ENCODE assay signal across 23 cellular contexts in genomic region chr16:66537236-66537635, GRCh38. TPM values are rescaled to one million over a fixed set of nuclear protein-coding genes. Genes with fewer than 3 reads are reported as not detected.
DNase-seq lines count a peak whose midpoint lies in the region; ATAC-seq and TF ChIP-seq lines count a peak whose summit lies in the region.
"Had no signal": no experiment of that assay in that cellular context is flagged by ENCODE, and none has a peak within 500 bp of the region (broad histone marks: within the 10 kb centered on the region; RNA-seq: fewer than 3 reads in every experiment).

No MANE protein-coding gene starts in this region.

- H2AFZ ChIP-seq in neuronal stem cell (ENCODE audit: low read length), result no peak overlapping the region
- H2AFZ ChIP-seq: GM23338 had no signal

- H2BK15ac ChIP-seq in neuronal stem cell (ENCODE audit: low read length), result no peak overlapping the region

- no peak overlapping the region for H3K14ac ChIP-seq in neuronal stem cell (ENCODE audit: low read length)

- H3K4me3 Mint-ChIP-seq in stimulated activated naive CD8-positive, alpha-beta T cell treated with anti-CD3 and anti-CD28 coated beads, Interleukin-15, amount 100 ng/mL, for 72 hours, result no peak overlapping the region
- H3K4me3 Mint-ChIP-seq in endothelial cell (ENCODE audit: unreplicated experiment), result no peak overlapping the region
- no peak overlapping the region for H3K4me3 Mint-ChIP-seq in stimulated activated effector memory CD8-positive, alpha-beta T cell treated with anti-CD3 and anti-CD28 coated beads, Interleukin-12 subunit alpha, Interleukin-12 subunit beta, amount 100 ng/mL, for 72 hours
- H3K4me3 Mint-ChIP-seq: CD8-positive, alpha-beta T cell; GM23338 had no signal

- H3K79me1 ChIP-seq in neuronal stem cell (ENCODE audit: low read depth, low read length), result no peaks in the 10 kb centered on the region

- H3K36me3 ChIP-seq in neuronal stem cell (replicated peaks in 1 of 2; ENCODE audit: control insufficient read depth in 2 of 2, insufficient read depth in 2 of 2, low read length in 2 of 2), result peaks cover 0 to 52% of the 10 kb centered on the region in 2 donors
- H3K36me3 ChIP-seq: BLaER1 had no signal

- H3K27ac Mint-ChIP-seq in stimulated activated naive CD8-positive, alpha-beta T cell treated with anti-CD3 and anti-CD28 coated beads, Interleukin-15, amount 100 ng/mL, for 72 hours, result no peak overlapping the region
- H3K27ac Mint-ChIP-seq in endothelial cell (ENCODE audit: unreplicated experiment), result peak overlapping the region; percentile 22
- no peak overlapping the region for H3K27ac Mint-ChIP-seq in stimulated activated effector memory CD8-positive, alpha-beta T cell treated with anti-CD3 and anti-CD28 coated beads, Interleukin-12 subunit alpha, Interleukin-12 subunit beta, amount 100 ng/mL, for 72 hours
- H3K27ac Mint-ChIP-seq: CD8-positive, alpha-beta T cell; GM23338 had no signal

- H3K9me3 ChIP-seq in neuronal stem cell (replicated peaks in 1 of 2; ENCODE audit: control insufficient read depth in 2 of 2, insufficient read depth in 1 of 2, low read depth in 1 of 2, low read length in 2 of 2), result no peaks in the 10 kb centered on the region
- H3K9me3 ChIP-seq: BLaER1 had no signal

- no peak overlapping the region for H3K18ac ChIP-seq in neuronal stem cell (ENCODE audit: low read length)

- H3K27me3 Mint-ChIP-seq in stimulated activated naive CD8-positive, alpha-beta T cell treated with anti-CD3 and anti-CD28 coated beads, Interleukin-15, amount 100 ng/mL, for 72 hours, result no peaks in the 10 kb centered on the region
- H3K27me3 Mint-ChIP-seq in endothelial cell (ENCODE audit: unreplicated experiment), result peaks cover 2% of the 10 kb centered on the region

- H3K9me3 Mint-ChIP-seq in stimulated activated naive CD8-positive, alpha-beta T cell treated with anti-CD3 and anti-CD28 coated beads, Interleukin-15, amount 100 ng/mL, for 72 hours, result no peaks in the 10 kb centered on the region
- H3K9me3 Mint-ChIP-seq in endothelial cell (ENCODE audit: unreplicated experiment), result no peaks in the 10 kb centered on the region
- no peaks in the 10 kb centered on the region for H3K9me3 Mint-ChIP-seq in stimulated activated effector memory CD8-positive, alpha-beta T cell treated with anti-CD3 and anti-CD28 coated beads, Interleukin-12 subunit alpha, Interleukin-12 subunit beta, amount 100 ng/mL, for 72 hours
- H3K9me3 Mint-ChIP-seq: CD8-positive, alpha-beta T cell; GM23338 had no signal

- H4K8ac ChIP-seq in neuronal stem cell (ENCODE audit: low read depth, low read length), result no peak overlapping the region

- H3K4me1 ChIP-seq in neuronal stem cell (ENCODE audit: control insufficient read depth in 2 of 2, insufficient read depth in 1 of 2, low read depth in 1 of 2, low read length in 2 of 2), result peaks cover 2 to 3% of the 10 kb centered on the region in 2 donors

- H3K27me3 ChIP-seq in neuronal stem cell (ENCODE audit: control insufficient read depth in 3 of 3, insufficient read depth in 3 of 3, low read depth in 1 of 3, low read length in 3 of 3), result no peaks in the 10 kb centered on the region
- H3K27me3 ChIP-seq: BLaER1 had no signal

- H3K36me3 Mint-ChIP-seq in endothelial cell (ENCODE audit: low read depth, unreplicated experiment), result peaks cover 3% of the 10 kb centered on the region
- no peaks in the 10 kb centered on the region for H3K36me3 Mint-ChIP-seq in stimulated activated effector memory CD8-positive, alpha-beta T cell treated with anti-CD3 and anti-CD28 coated beads, Interleukin-12 subunit alpha, Interleukin-12 subunit beta, amount 100 ng/mL, for 72 hours
- H3K36me3 Mint-ChIP-seq: CD8-positive, alpha-beta T cell had no signal

- no peak overlapping the region for H2BK12ac ChIP-seq in neuronal stem cell (ENCODE audit: low read length)

- TF ChIP-seq CTCF in endothelial cell (IDR thresholded peaks at IDR 0.05; ENCODE audit: unreplicated experiment), result no peak

- H3K4ac ChIP-seq in neuronal stem cell (ENCODE audit: low read length), result no peak overlapping the region

- ATAC-seq in stimulated activated naive CD8-positive, alpha-beta T cell treated with anti-CD3 and anti-CD28 coated beads, Interleukin-15, Interleukin-2, amounts not matched to agents 100 U/mL and 50 U/mL, for 24 hours, result peak; percentile 19
- ATAC-seq in stimulated activated naive CD8-positive, alpha-beta T cell treated with anti-CD3 and anti-CD28 coated beads, Interleukin-15, amount 100 ng/mL, for 72 hours, result no peak
- ATAC-seq in stimulated activated effector memory CD8-positive, alpha-beta T cell treated with anti-CD3 and anti-CD28 coated beads, Interleukin-12 subunit alpha, Interleukin-12 subunit beta, amount 100 ng/mL, for 72 hours, result no peak
- ATAC-seq in left ventricle myocardium superior, result no peak
- ATAC-seq: CD8-positive, alpha-beta T cell; GM12878 had no signal

- no peak overlapping the region for H2BK5ac ChIP-seq in neuronal stem cell (ENCODE audit: low read length)

- no peak overlapping the region for H3K23ac ChIP-seq in neuronal stem cell (ENCODE audit: low read depth, low read length, poor library complexity)

- intact Hi-C loops in left ventricle myocardium superior (cut with micrococcal nuclease), result no loop called here

- WGBS in neuronal stem cell (ENCODE audit: extremely low coverage in 2 of 2, insufficient read length in 2 of 2, insufficient replicate concordance in 1 of 2), 2 donors, result no CpG with 5 or more reads among the region's 2 CpGs

- no peak overlapping the region for H2BK120ac ChIP-seq in neuronal stem cell (ENCODE audit: low read depth, low read length)

- H3K4me1 Mint-ChIP-seq in stimulated activated naive CD8-positive, alpha-beta T cell treated with anti-CD3 and anti-CD28 coated beads, Interleukin-15, amount 100 ng/mL, for 72 hours, result peaks cover 16% of the 10 kb centered on the region
- peaks cover 12% of the 10 kb centered on the region for H3K4me1 Mint-ChIP-seq in endothelial cell (ENCODE audit: unreplicated experiment)
- H3K4me1 Mint-ChIP-seq in stimulated activated effector memory CD8-positive, alpha-beta T cell treated with anti-CD3 and anti-CD28 coated beads, Interleukin-12 subunit alpha, Interleukin-12 subunit beta, amount 100 ng/mL, for 72 hours, result peaks cover 30% of the 10 kb centered on the region

- peak overlapping the region; percentile 61 for H3K9ac ChIP-seq in neuronal stem cell (ENCODE audit: low read depth, low read length, poor library complexity)
- H3K9ac ChIP-seq: BLaER1 had no signal

- no peak overlapping the region for H3K27ac ChIP-seq in neuronal stem cell (replicated peaks; ENCODE audit: low read length)
- H3K27ac ChIP-seq: HL-60 had no signal

- H3K4me2 ChIP-seq in neuronal stem cell (ENCODE audit: insufficient read depth, low read length, poor library complexity, severe bottlenecking), result no peak overlapping the region
- H3K4me2 ChIP-seq: BLaER1, GM23338 had no signal

- no peak for DNase-seq in stimulated activated naive CD8-positive, alpha-beta T cell treated with anti-CD3 and anti-CD28 coated beads, Interleukin-15, Interleukin-2, amounts not matched to agents 100 U/mL and 50 U/mL, for 24 hours
- DNase-seq in stimulated activated naive CD8-positive, alpha-beta T cell treated with anti-CD3 and anti-CD28 coated beads, Interleukin-15, amount 100 ng/mL, for 72 hours, result no peak
- DNase-seq in endothelial cell (ENCODE audit: low spot score) (no peak), neuronal stem cell (ENCODE audit: low spot score) (no peak), left ventricle myocardium superior (no peak), NCI-H1417 (lab: John Stamatoyannopoulos, UW) (no peak)
- DNase-seq in stimulated activated effector memory CD8-positive, alpha-beta T cell treated with anti-CD3 and anti-CD28 coated beads, Interleukin-12 subunit alpha, Interleukin-12 subunit beta, amount 100 ng/mL, for 72 hours (ENCODE audit: low spot score in 2 of 2), result no peak
- no peak for DNase-seq in stimulated activated CD4-positive, alpha-beta T cell treated with anti-CD3 and anti-CD28 coated beads, Interleukin-4, amount 100 ng/mL, for 1 hour
- DNase-seq: 8988T; Calu3; CD8-positive, alpha-beta T cell; DMS53; DND-41; EL; HCEC 1CT had no signal

- H2AK5ac ChIP-seq in neuronal stem cell (ENCODE audit: low read depth, low read length), result no peak overlapping the region

- H4K91ac ChIP-seq in neuronal stem cell (ENCODE audit: low read depth, low read length, poor library complexity), result no peak overlapping the region

- H3K4me3 ChIP-seq in neuronal stem cell (ENCODE audit: low read length in 2 of 2), result no peak overlapping the region
- H3K4me3 ChIP-seq: BLaER1, GM12878, GM23338 had no signal

RNA-seq across cellular contexts. Expression of gene TK2, which starts 12.7 kb away (rescaled TPM):
- total RNA-seq in endothelial cell (ENCODE audit: unreplicated experiment), result 13.1 TPM
- 3.4 TPM for polyA plus RNA-seq in neuronal stem cell (2013, experiment 1 of 2)
- 3.4 TPM for polyA plus RNA-seq in neuronal stem cell (2013, experiment 2 of 2)
- 16.8 TPM for total RNA-seq in left ventricle myocardium superior

RNA-seq across cellular contexts. Expression of gene CKLF, which starts 15.1 kb away (rescaled TPM):
- total RNA-seq in endothelial cell (ENCODE audit: unreplicated experiment), result 38.0 TPM
- polyA plus RNA-seq in neuronal stem cell (2013, experiment 1 of 2), result 37.5 TPM
- 41.1 TPM for polyA plus RNA-seq in neuronal stem cell (2013, experiment 2 of 2)
- 9.1 TPM for total RNA-seq in left ventricle myocardium superior

RNA-seq across cellular contexts. Expression of gene CMTM1, which starts 29.0 kb away (rescaled TPM):
- total RNA-seq in endothelial cell (ENCODE audit: unreplicated experiment) (8.3 TPM), left ventricle myocardium superior (2.1 TPM)
- 3.8 TPM for polyA plus RNA-seq in neuronal stem cell (2013, experiment 1 of 2)
- 4.4 TPM for polyA plus RNA-seq in neuronal stem cell (2013, experiment 2 of 2)

RNA-seq across cellular contexts. Expression of gene CMTM2, which starts 42.0 kb away (rescaled TPM):
- total RNA-seq in endothelial cell (ENCODE audit: unreplicated experiment) (2.1 TPM), left ventricle myocardium superior (not detected)
- polyA plus RNA-seq in neuronal stem cell (2013, experiment 1 of 2), result 0.20 TPM
- polyA plus RNA-seq in neuronal stem cell (2013, experiment 2 of 2), result 0.08 TPM
- total RNA-seq: A673; CD8-positive, alpha-beta T cell; G401; GM23338; HT1080 had no signal
- polyA plus RNA-seq: AG04450, GM23338 had no signal
